8 cellular contexts compared by ENCODE assay signal in genomic region chr12:56152132-56152755, GRCh38. TPM values are rescaled to one million over a fixed set of nuclear protein-coding genes. Genes with fewer than 3 reads are reported as not detected.
DNase-seq lines count a peak whose midpoint lies in the region; ATAC-seq lines count a peak whose summit lies in the region.

Gene MYL6B, plus strand, starts transcription at chr12:56152587. Its CDS starts 1,332 bp downstream, at chr12:56153919.

- peak within 1 kb of the TSS; percentile 54 to 93 for H3K4me3 ChIP-seq in mesenchymal stem cell (ENCODE audit: insufficient read depth in 1 of 2, low read depth in 1 of 2, low read length in 2 of 2)

- H2BK15ac ChIP-seq in mesenchymal stem cell (ENCODE audit: low read depth, poor library complexity, severe bottlenecking) = no peak within 1 kb of the TSS

- H3K27me3 ChIP-seq in mesenchymal stem cell (ENCODE audit: control insufficient read depth in 1 of 2, insufficient read depth in 1 of 2, low read length in 2 of 2) = no peaks in the 10 kb centered on the region

- CTCF ChIA-PET in activated CD8-positive, alpha-beta memory T cell treated with anti-CD3 and anti-CD28 coated beads for 36 hours (lab: Charles Lee) = interaction anchor here (0.9 to 3.0 kb wide), 7 partner anchors 10 to 37 kb away, joined by 3 to 8 read pairs (median 3); partner anchors contain the start of genes ESYT1 and SMARCC2

- peak within 1 kb of the TSS; percentile 49 for H2AFZ ChIP-seq in mesenchymal stem cell (ENCODE audit: low read depth, low read length)

- H4K8ac ChIP-seq in mesenchymal stem cell (ENCODE audit: low read length) = peak within 1 kb of the TSS; percentile 76

- ATAC-seq in GM21360 (IDR thresholded peaks at IDR 0.05; ENCODE audit: unreplicated experiment) = peak; percentile 82
- peak; percentile 95 for ATAC-seq in effector memory CD8-positive, alpha-beta T cell (replicated peaks)

- peak within 1 kb of the TSS; percentile 80 for H3K27ac ChIP-seq in mesenchymal stem cell (ENCODE audit: low read length, poor library complexity, severe bottlenecking)

- no peaks in the 10 kb centered on the region for H3K9me3 ChIP-seq in mesenchymal stem cell (ENCODE audit: control insufficient read depth, low read length)

- peak within 1 kb of the TSS in 1 of 2 experiments; percentile 15 for H2BK12ac ChIP-seq in mesenchymal stem cell (ENCODE audit: low read length in 2 of 2)

- peaks cover 13% of the 10 kb centered on the region for H3K4me1 ChIP-seq in mesenchymal stem cell (ENCODE audit: control insufficient read depth, insufficient read depth, low read depth, low read length)

- H3K27me3 Mint-ChIP-seq in effector memory CD8-positive, alpha-beta T cell = no peaks in the 10 kb centered on the region

- H3K36me3 ChIP-seq in mesenchymal stem cell (ENCODE audit: control insufficient read depth in 1 of 2, insufficient read depth in 2 of 2, low read depth in 1 of 2, low read length in 2 of 2) = peaks cover 16 to 19% of the 10 kb centered on the region in 2 experiments

- peaks cover 14 to 19% of the 10 kb centered on the region in 2 donors for H3K4me1 Mint-ChIP-seq in effector memory CD8-positive, alpha-beta T cell (ENCODE audit: low read depth in 2 of 2)

- peaks cover 19% of the 10 kb centered on the region for H3K79me1 ChIP-seq in mesenchymal stem cell (replicated peaks; ENCODE audit: low read length, poor library complexity, severe bottlenecking)

- H4K91ac ChIP-seq in mesenchymal stem cell (ENCODE audit: low read length) = peak within 1 kb of the TSS; percentile 70

- peak within 1 kb of the TSS; percentile 90 to 93 for H3K27ac Mint-ChIP-seq in effector memory CD8-positive, alpha-beta T cell

- peak within 1 kb of the TSS; percentile 81 to 88 for H3K4me3 Mint-ChIP-seq in effector memory CD8-positive, alpha-beta T cell

- peak within 1 kb of the TSS; percentile 53 to 64 for H3K18ac ChIP-seq in mesenchymal stem cell (ENCODE audit: low read depth in 1 of 2, low read length in 2 of 2)

- DNase-seq in COLO829 (ENCODE audit: low spot score) = peak; percentile 91
- DNase-seq in HT1080 (ENCODE audit: low read depth) = peak; percentile 90
- DNase-seq in NOMO-1 (lab: John Stamatoyannopoulos, UW; ENCODE audit: unreplicated experiment in 2 of 2) = peak; percentile 93
- DNase-seq in effector memory CD8-positive, alpha-beta T cell = peak; percentile 86 to 87 (median 87)
- DNase-seq in mesenchymal stem cell = peak; percentile 94
- DNase-seq in stimulated activated CD8-positive, alpha-beta memory T cell treated with anti-CD3 and anti-CD28 coated beads, Interleukin-12 subunit alpha, Interleukin-12 subunit beta, amount 100 ng/mL, for 24 hours (ENCODE audit: extremely low read depth) = peak; percentile 81

- POLR2A ChIA-PET in activated CD8-positive, alpha-beta memory T cell treated with anti-CD3 and anti-CD28 coated beads for 36 hours (lab: Charles Lee) = interaction anchor here (0.6 to 1.4 kb wide), 9 partner anchors 9 to 111 kb away, joined by 3 to 13 read pairs (median 4); partner anchors contain the start of genes ESYT1, PA2G4 and SMARCC2

- H3K4me2 ChIP-seq in mesenchymal stem cell (ENCODE audit: low read length, poor library complexity, severe bottlenecking) = peak within 1 kb of the TSS; percentile 91

- no peak within 1 kb of the TSS for H2BK120ac ChIP-seq in mesenchymal stem cell (ENCODE audit: low read depth, low read length)

- H3K14ac ChIP-seq in mesenchymal stem cell (ENCODE audit: low read length in 2 of 2) = peak within 1 kb of the TSS in 1 of 2 experiments; percentile 36

- H2BK5ac ChIP-seq in mesenchymal stem cell (ENCODE audit: low read depth, low read length, poor library complexity, severe bottlenecking) = no peak within 1 kb of the TSS

- peak within 1 kb of the TSS; percentile 98 for H3K9ac ChIP-seq in mesenchymal stem cell (ENCODE audit: low read length)

- peak within 1 kb of the TSS; percentile 9 to 81 for H3K4ac ChIP-seq in mesenchymal stem cell (ENCODE audit: low read depth in 1 of 2, low read length in 2 of 2)

- H2AK5ac ChIP-seq in mesenchymal stem cell (ENCODE audit: low read length, severe bottlenecking) = peak within 1 kb of the TSS; percentile 79

- H3K9me3 Mint-ChIP-seq in effector memory CD8-positive, alpha-beta T cell = no peaks in the 10 kb centered on the region

- peaks cover 25% of the 10 kb centered on the region for H3K36me3 Mint-ChIP-seq in effector memory CD8-positive, alpha-beta T cell (ENCODE audit: insufficient read depth)

- 2% methylated on average over 33 of the region's 37 CpGs for WGBS in mesenchymal stem cell

- H3K23ac ChIP-seq in mesenchymal stem cell (ENCODE audit: low read length in 2 of 2) = peak within 1 kb of the TSS; percentile 16 to 53

RNA-seq across cellular contexts. Expression of gene MYL6B, which starts in this region (rescaled TPM):
- 127 and 137 TPM in 2 replicates for total RNA-seq in HT1080 (2014; rRNA removed; shearing (Covaris generic))
- polyA plus RNA-seq in HT1080 (2015; cell fraction: cytosol; rRNA removed) = 117 and 139 TPM in 2 replicates
- polyA plus RNA-seq in HT1080 (2015; cell fraction: nucleus; rRNA removed) = 50.4 and 54.3 TPM in 2 replicates
- 10 to 100 TPM; 68.4 to 75.1 TPM for total RNA-seq in activated CD8-positive, alpha-beta memory T cell treated with anti-CD3 and anti-CD28 coated beads for 36 hours
- 106 TPM for polyA plus RNA-seq in mesenchymal stem cell (2013, experiment 1 of 2)
- 106 TPM for polyA plus RNA-seq in mesenchymal stem cell (2013, experiment 2 of 2)

Comparison
In these comparisons a context has a peak if more than half of its experiments do, and no peak if none do; other contexts are left out.
1. Peak in every context shown above with its lines: DNase-seq, ATAC-seq, H3K4me3 ChIP-seq and H3K27ac ChIP-seq.